ENCODE assay signal across 8 cellular contexts in genomic region chr2:8456149-8457091, GRCh38.
A peak's percentile ranks its signal among the peaks of the same experiment; 100 is the strongest.
DNase-seq lines count a peak whose midpoint lies in the region; ATAC-seq and TF ChIP-seq lines count a peak whose summit lies in the region.

No MANE protein-coding gene starts in this region.

- H3K4me3 ChIP-seq in DND-41 (ENCODE audit: low read depth in 1 of 2, low read length in 2 of 2), result peak overlapping the region in 1 of 2 experiments; percentile 36; a peak in 2 of 4 replicates
- no peak overlapping the region for H3K4me3 ChIP-seq in PC-9

- peaks cover 6% of the 10 kb centered on the region for H3K36me3 Mint-ChIP-seq in activated T-helper 1 cell treated with anti-CD3 and anti-CD28 coated beads, Interleukin-12 subunit alpha, Interleukin-12 subunit beta, Interleukin-2, Interleukin-4 antibody, amounts not matched to agents 30 ng/mL and 10 ng/mL and 1 ng/mL, durations not matched to agents 14 hours and 24 hours and 36 hours (ENCODE audit: low read depth)
- H3K36me3 Mint-ChIP-seq in natural killer cell, result no peaks in the 10 kb centered on the region

- no peaks in the 10 kb centered on the region for H4K20me1 ChIP-seq in DND-41 (ENCODE audit: insufficient read depth, low read length)
- H4K20me1 ChIP-seq in PC-9 (ENCODE audit: insufficient read depth), result no peaks in the 10 kb centered on the region

- POLR2A ChIA-PET in PC-9 (lab: Charles Lee; ENCODE audit: unreplicated experiment), result no interaction called here

- H3K36me3 ChIP-seq in DND-41 (ENCODE audit: insufficient read depth, low read length) (no peaks in the 10 kb centered on the region), PC-9 (ENCODE audit: low read depth) (no peaks in the 10 kb centered on the region)

- H3K4me1 ChIP-seq in DND-41 (ENCODE audit: insufficient read depth, low read length) (peaks cover 23% of the 10 kb centered on the region), PC-9 (replicated peaks; ENCODE audit: insufficient read depth) (no peaks in the 10 kb centered on the region)

- no peaks in the 10 kb centered on the region for H3K9me3 Mint-ChIP-seq in activated T-helper 1 cell treated with anti-CD3 and anti-CD28 coated beads, Interleukin-12 subunit alpha, Interleukin-12 subunit beta, Interleukin-2, Interleukin-4 antibody, amounts not matched to agents 30 ng/mL and 10 ng/mL and 1 ng/mL, durations not matched to agents 14 hours and 24 hours and 36 hours
- H3K9me3 Mint-ChIP-seq in natural killer cell, result no peaks in the 10 kb centered on the region

- no peaks in the 10 kb centered on the region for H3K27me3 ChIP-seq in DND-41 (ENCODE audit: insufficient read depth, low read length, poor library complexity)
- peaks cover 98% of the 10 kb centered on the region for H3K27me3 ChIP-seq in PC-9 (ENCODE audit: insufficient read depth, low read depth)

- H3K79me2 ChIP-seq in DND-41 (ENCODE audit: insufficient read depth, low read length) (no peaks in the 10 kb centered on the region), PC-9 (ENCODE audit: low read depth) (no peaks in the 10 kb centered on the region)

- TF ChIP-seq CTCF in DND-41 (IDR thresholded peaks at IDR 0.05; ENCODE audit: borderline replicate concordance, extremely low read depth, low read length, poor library complexity, severe bottlenecking), result no peak
- no peak for TF ChIP-seq CTCF in natural killer cell (IDR thresholded peaks at IDR 0.05)
- no peak for TF ChIP-seq CTCF in PC-9 (conservative IDR thresholded peaks at IDR 0.05)

- H3K4me1 Mint-ChIP-seq in activated T-helper 1 cell treated with anti-CD3 and anti-CD28 coated beads, Interleukin-12 subunit alpha, Interleukin-12 subunit beta, Interleukin-2, Interleukin-4 antibody, amounts not matched to agents 30 ng/mL and 10 ng/mL and 1 ng/mL, durations not matched to agents 14 hours and 24 hours and 36 hours (ENCODE audit: low read depth), result peaks cover 56% of the 10 kb centered on the region
- peaks cover 80 to 85% of the 10 kb centered on the region in 2 donors for H3K4me1 Mint-ChIP-seq in natural killer cell

- H3K9me3 ChIP-seq in DND-41 (ENCODE audit: insufficient read depth, low read length, severe bottlenecking), result no peaks in the 10 kb centered on the region
- no peaks in the 10 kb centered on the region for H3K9me3 ChIP-seq in PC-9 (ENCODE audit: insufficient read depth, low read depth)

- DNase-seq in DND-41 (peak; percentile 86), natural killer cell (peak; percentile 44), amygdala (lab: John Stamatoyannopoulos, UW) (no peak), posterior vena cava (ENCODE audit: low spot score) (no peak), PC-9 (no peak)
- peak; percentile 58 for DNase-seq in activated T-helper 1 cell treated with anti-CD3 and anti-CD28 coated beads, Interleukin-12 subunit alpha, Interleukin-12 subunit beta, Interleukin-2, Interleukin-4 antibody, amounts not matched to agents 30 ng/mL and 10 ng/mL and 1 ng/mL, durations not matched to agents 14 hours and 24 hours and 36 hours (ENCODE audit: low spot score)

- H3K27ac Mint-ChIP-seq in activated T-helper 1 cell treated with anti-CD3 and anti-CD28 coated beads, Interleukin-12 subunit alpha, Interleukin-12 subunit beta, Interleukin-2, Interleukin-4 antibody, amounts not matched to agents 30 ng/mL and 10 ng/mL and 1 ng/mL, durations not matched to agents 14 hours and 24 hours and 36 hours, result peak overlapping the region; percentile 88
- peak overlapping the region; percentile 99 to 100 for H3K27ac Mint-ChIP-seq in natural killer cell

- H3K27ac ChIP-seq in DND-41 (ENCODE audit: low read length) (peak overlapping the region; percentile 82), PC-9 (no peak overlapping the region)

- ATAC-seq in DND-41 (ENCODE audit: insufficient read depth, low read depth), result peak; percentile 95
- peak; percentile 55 for ATAC-seq in HG03108 (IDR thresholded peaks at IDR 0.05; ENCODE audit: unreplicated experiment)
- ATAC-seq in natural killer cell, result peak; percentile 46 to 64 (median 51)
- ATAC-seq in GM18907 (IDR thresholded peaks at IDR 0.05; ENCODE audit: unreplicated experiment), result no peak

- H3K9ac ChIP-seq in DND-41 (ENCODE audit: low read depth, low read length), result peak overlapping the region; percentile 38

- peaks cover 22% of the 10 kb centered on the region for H3K27me3 Mint-ChIP-seq in activated T-helper 1 cell treated with anti-CD3 and anti-CD28 coated beads, Interleukin-12 subunit alpha, Interleukin-12 subunit beta, Interleukin-2, Interleukin-4 antibody, amounts not matched to agents 30 ng/mL and 10 ng/mL and 1 ng/mL, durations not matched to agents 14 hours and 24 hours and 36 hours (ENCODE audit: insufficient read depth)
- H3K27me3 Mint-ChIP-seq in natural killer cell (ENCODE audit: low read depth in 2 of 2), result no peaks in the 10 kb centered on the region

- H3K4me3 Mint-ChIP-seq in activated T-helper 1 cell treated with anti-CD3 and anti-CD28 coated beads, Interleukin-12 subunit alpha, Interleukin-12 subunit beta, Interleukin-2, Interleukin-4 antibody, amounts not matched to agents 30 ng/mL and 10 ng/mL and 1 ng/mL, durations not matched to agents 14 hours and 24 hours and 36 hours, result peak overlapping the region; percentile 66
- H3K4me3 Mint-ChIP-seq in natural killer cell, result peak overlapping the region; percentile 95

- no TSS peak for BruUV-seq in PC-9 (replicated peaks; lab: Mats Ljungman, UMichigan)

- H2AFZ ChIP-seq in DND-41 (ENCODE audit: low read depth, low read length) (peak overlapping the region; percentile 71), PC-9 (no peak overlapping the region)

- CTCF ChIA-PET in PC-9 (lab: Charles Lee), result no interaction called here

- intact Hi-C loops in activated T-helper 1 cell treated with anti-CD3 and anti-CD28 coated beads, Interleukin-12 subunit alpha, Interleukin-12 subunit beta, Interleukin-2, Interleukin-4 antibody, amounts not matched to agents 30 ng/mL and 10 ng/mL and 1 ng/mL, durations not matched to agents 14 hours and 24 hours and 36 hours (cut with micrococcal nuclease), result loop anchor here (1.0 to 2.0 kb wide), 6 partner anchors 14 to 226 kb away; partner anchors contain the start of gene ID2
- intact Hi-C loops in natural killer cell (cut with micrococcal nuclease) (loop anchor here (1.0 to 10.0 kb wide), 6 partner anchors 14 to 226 kb away; partner anchors contain the start of gene ID2), posterior vena cava (cut with DNase I) (no loop called here), PC-9 (cut with micrococcal nuclease; ENCODE audit: unreplicated experiment) (no loop called here)

- H3K4me2 ChIP-seq in DND-41 (ENCODE audit: insufficient read depth, low read length) (peak overlapping the region; percentile 57), PC-9 (no peak overlapping the region)

- H3F3A ChIP-seq in PC-9 (ENCODE audit: insufficient read depth, low read depth), result no peaks in the 10 kb centered on the region

- H3K9me2 ChIP-seq in PC-9 (ENCODE audit: insufficient read depth), result no peaks in the 10 kb centered on the region

Comparison
In these comparisons a context has a peak if more than half of its experiments do, and no peak if none do; other contexts are left out.
1. DNase-seq: peak in DND-41 (single experiment), activated T-helper 1 cell treated with anti-CD3 and anti-CD28 coated beads, Interleukin-12 subunit alpha, Interleukin-12 subunit beta, Interleukin-2, Interleukin-4 antibody, amounts not matched to agents 30 ng/mL and 10 ng/mL and 1 ng/mL, durations not matched to agents 14 hours and 24 hours and 36 hours (single experiment) and natural killer cell (single experiment); none in amygdala (0 of 56), posterior vena cava (single experiment) and PC-9 (0 of 2).
2. intact Hi-C loops: an anchor here in activated T-helper 1 cell treated with anti-CD3 and anti-CD28 coated beads, Interleukin-12 subunit alpha, Interleukin-12 subunit beta, Interleukin-2, Interleukin-4 antibody, amounts not matched to agents 30 ng/mL and 10 ng/mL and 1 ng/mL, durations not matched to agents 14 hours and 24 hours and 36 hours (1.0 to 2.0 kb wide) and natural killer cell (1.0 to 10.0 kb wide); none called in posterior vena cava and PC-9.